In the genomic region with DNA sequence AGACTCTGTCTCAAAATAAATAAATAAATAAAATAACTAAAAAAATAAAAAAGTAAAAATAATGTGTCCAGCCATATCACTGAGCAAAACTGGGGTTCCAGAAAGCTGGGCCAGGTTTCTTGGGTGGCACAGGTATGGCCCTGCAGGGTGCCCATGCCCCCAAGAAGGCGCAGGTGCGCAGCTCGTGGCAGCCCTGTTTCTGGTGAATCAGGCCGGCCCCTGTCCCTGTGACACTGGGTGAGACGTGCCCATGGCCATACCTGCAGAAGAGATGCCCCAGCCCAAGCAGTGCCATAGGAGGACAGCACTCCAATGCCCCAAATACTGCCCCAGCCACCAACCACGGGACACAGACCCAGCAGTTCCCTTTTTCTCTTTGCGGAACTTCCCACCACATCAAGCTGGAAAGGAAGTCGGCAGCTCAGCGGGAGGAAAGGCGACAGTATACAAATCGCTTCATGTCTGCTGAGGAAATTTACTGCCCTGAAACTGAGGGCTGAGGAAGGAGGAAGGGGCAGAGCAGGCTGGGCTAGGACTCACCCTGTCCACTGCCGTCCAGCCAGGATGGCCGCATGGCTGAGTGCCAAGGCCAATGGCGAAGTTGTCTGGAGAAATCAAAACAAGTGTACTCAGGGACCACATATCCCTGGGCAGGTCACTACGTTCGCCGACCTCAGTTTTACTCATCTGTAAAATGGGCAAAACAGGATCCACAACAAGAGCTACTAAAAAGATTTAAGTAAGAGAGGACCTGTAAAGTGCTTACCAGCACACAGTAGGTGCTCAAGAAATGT, we compare ENCODE assay signal across 13 cellular contexts. TPM values are rescaled to one million over a fixed set of nuclear protein-coding genes. Genes with fewer than 3 reads are reported as not detected.
A peak's percentile ranks its signal among the peaks of the same experiment; 100 is the strongest.
DNase-seq lines count a peak whose midpoint lies in the region; ATAC-seq, FAIRE-seq and TF ChIP-seq lines count a peak whose summit lies in the region.
"Had no signal": no experiment of that assay in that cellular context is flagged by ENCODE, and none has a peak within 500 bp of the region (broad histone marks: within the 10 kb centered on the region; RNA-seq: fewer than 3 reads in every experiment).

No MANE protein-coding gene starts in this region.

- H3K4me1 Mint-ChIP-seq in T-helper 17 cell: peaks cover 70% of the 10 kb centered on the region

- H3K27ac Mint-ChIP-seq in T-helper 17 cell: peak overlapping the region; percentile 97

- peak overlapping the region in 1 of 4 donors; percentile 18 for H3K27ac ChIP-seq in sigmoid colon

- H3K27me3 Mint-ChIP-seq in T-helper 17 cell: no peaks in the 10 kb centered on the region

- DNase-seq in GM12892 (ENCODE audit: insufficient read length) (no peak), T-helper 17 cell (no peak), cardiac septum (ENCODE audit: low spot score) (peak; percentile 93), sigmoid colon (peak; percentile 78), DMS153 treated with DMSO at 0.1 percent for 48 hours (lab: John Stamatoyannopoulos, UW; ENCODE audit: unreplicated experiment) (no peak)
- no peak for DNase-seq in effector CD4-positive, alpha-beta T cell
- DNase-seq: activated T-cell treated with anti-CD3 and anti-CD28 coated beads for 4 hours; NCI-H1105 treated with DMSO at 0.1 percent for 48 hours; SHP77; stimulated activated CD4-positive, alpha-beta T cell treated with anti-CD3 and anti-CD28 coated beads, Interleukin-15, amount 100 ng/mL, for 24 hours had no signal

- H3K36me3 Mint-ChIP-seq in T-helper 17 cell (ENCODE audit: low read depth): peaks cover 3% of the 10 kb centered on the region

- TF ChIP-seq EP300 in sigmoid colon (IDR thresholded peaks at IDR 0.05): no peak

- TF ChIP-seq POLR2A in GM12892 (IDR thresholded peaks at IDR 0.05; ENCODE audit: low read depth, low read length) (no peak), sigmoid colon (IDR thresholded peaks at IDR 0.05) (no peak)

- H3K36me3 ChIP-seq in sigmoid colon: no peaks in the 10 kb centered on the region

- no peak for ATAC-seq in T-helper 17 cell
- ATAC-seq in HG03378 (IDR thresholded peaks at IDR 0.05; ENCODE audit: unreplicated experiment): no peak
- no peak for ATAC-seq in GM21737 (IDR thresholded peaks at IDR 0.05; ENCODE audit: unreplicated experiment)
- ATAC-seq: left colon had no signal

- H3K4me3 ChIP-seq in sigmoid colon: no peak overlapping the region

- FAIRE-seq in GM12892 (lab: Jason Lieb, UNC): peak; percentile 42

- 55 to 78% methylated on average over 17 of the region's 17 CpGs for WGBS in sigmoid colon, 2 donors

- intact Hi-C loops in cardiac septum (cut with DNase I): no loop called here
- intact Hi-C loops in sigmoid colon (cut with DNase I): no loop called here

- H3K27me3 ChIP-seq in sigmoid colon: peaks cover 0 to 24% (median 0%) of the 10 kb centered on the region in 3 donors

- H3K4me1 ChIP-seq in sigmoid colon: peaks cover 0 to 4% (median 2%) of the 10 kb centered on the region in 4 donors

- no peak for TF ChIP-seq CTCF in sigmoid colon (IDR thresholded peaks at IDR 0.05)

- H3K9me3 ChIP-seq in T-helper 17 cell (ENCODE audit: control insufficient read depth, low read length, poor library complexity, severe bottlenecking) (no peaks in the 10 kb centered on the region), sigmoid colon (no peaks in the 10 kb centered on the region)

- H3K4me3 Mint-ChIP-seq in T-helper 17 cell: peak overlapping the region; percentile 57

RNA-seq across cellular contexts. Expression of a gene that starts 55.4 kb away (rescaled TPM):
- polyA plus RNA-seq in GM12892 (2012; ENCODE audit: missing spikeins): 46.2 TPM
- total RNA-seq in T-helper 17 cell (100 to 1,000 TPM; 188 to 200 TPM), cardiac septum (13.9 TPM), sigmoid colon (10 to 100 TPM; 12.8 to 21.0 (median 17.3) TPM)
- polyA plus RNA-seq in sigmoid colon: 10 to 100 TPM in 1 of 3 donors, 1 to 10 TPM in 2; 5.4 to 22.9 (median 6.7) TPM

Comparison
In these comparisons a context has a peak if more than half of its experiments do, and no peak if none do; other contexts are left out.
1. DNase-seq: peak in cardiac septum (single experiment) and sigmoid colon (single experiment); none in GM12892 (single experiment), T-helper 17 cell (0 of 3), DMS153 treated with DMSO at 0.1 percent for 48 hours (single experiment) and effector CD4-positive, alpha-beta T cell (single experiment).
2. RNA of a gene that starts 55.4 kb away (total RNA-seq): 188 to 200 TPM in T-helper 17 cell; 12.8 to 21.0 TPM in sigmoid colon and 13.9 TPM in cardiac septum (single experiment); every median in the first group is over 4 times any median in the second.